1 cellular context compared by ENCODE assay signal in the genomic region with DNA sequence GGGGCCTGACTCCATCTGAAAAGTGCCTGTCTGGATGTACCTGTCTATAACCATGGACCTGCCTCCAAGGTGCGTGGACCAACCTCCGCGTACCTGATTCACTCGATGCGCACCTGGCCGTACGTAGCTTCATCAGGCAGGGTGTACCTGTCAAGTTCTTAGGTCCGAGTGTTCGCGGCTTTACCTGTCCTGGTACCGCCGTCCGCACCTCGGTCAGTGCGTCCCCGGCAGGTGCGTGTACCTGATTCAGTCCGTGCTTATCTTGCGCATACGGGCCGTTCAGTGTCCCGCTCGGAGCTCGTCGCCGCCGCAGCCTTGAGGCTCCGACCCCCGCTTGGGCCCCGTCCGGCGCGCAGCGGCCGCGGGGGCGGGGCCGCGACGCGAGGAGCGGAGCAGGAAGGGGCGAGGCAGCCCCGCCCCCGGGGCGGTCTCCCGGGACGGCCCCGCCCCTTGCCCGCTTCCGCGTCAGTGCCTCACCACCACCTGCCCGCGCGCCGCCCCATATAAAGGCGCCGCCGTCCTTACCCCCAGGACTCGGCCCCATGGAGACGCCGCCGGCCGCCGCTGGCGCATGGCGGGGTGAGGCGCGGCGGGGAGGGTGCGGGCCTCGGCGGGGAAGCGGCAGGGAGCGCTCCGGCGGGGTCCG.
A peak's percentile ranks its signal among the peaks of the same experiment; 100 is the strongest.
TF ChIP-seq lines count a peak whose summit lies in the region.

Gene ZC3H12A, plus strand, starts transcription at position 530 of the 646 bp plus-strand sequence. CDS start 917 bp downstream, outside the sequence.

TF ChIP-seq in K562, 482 proteins besides CTCF, POLR2A, EP300 and RAD21 (continued from another document and continues in another):
- TF ChIP-seq, protein P1, sequence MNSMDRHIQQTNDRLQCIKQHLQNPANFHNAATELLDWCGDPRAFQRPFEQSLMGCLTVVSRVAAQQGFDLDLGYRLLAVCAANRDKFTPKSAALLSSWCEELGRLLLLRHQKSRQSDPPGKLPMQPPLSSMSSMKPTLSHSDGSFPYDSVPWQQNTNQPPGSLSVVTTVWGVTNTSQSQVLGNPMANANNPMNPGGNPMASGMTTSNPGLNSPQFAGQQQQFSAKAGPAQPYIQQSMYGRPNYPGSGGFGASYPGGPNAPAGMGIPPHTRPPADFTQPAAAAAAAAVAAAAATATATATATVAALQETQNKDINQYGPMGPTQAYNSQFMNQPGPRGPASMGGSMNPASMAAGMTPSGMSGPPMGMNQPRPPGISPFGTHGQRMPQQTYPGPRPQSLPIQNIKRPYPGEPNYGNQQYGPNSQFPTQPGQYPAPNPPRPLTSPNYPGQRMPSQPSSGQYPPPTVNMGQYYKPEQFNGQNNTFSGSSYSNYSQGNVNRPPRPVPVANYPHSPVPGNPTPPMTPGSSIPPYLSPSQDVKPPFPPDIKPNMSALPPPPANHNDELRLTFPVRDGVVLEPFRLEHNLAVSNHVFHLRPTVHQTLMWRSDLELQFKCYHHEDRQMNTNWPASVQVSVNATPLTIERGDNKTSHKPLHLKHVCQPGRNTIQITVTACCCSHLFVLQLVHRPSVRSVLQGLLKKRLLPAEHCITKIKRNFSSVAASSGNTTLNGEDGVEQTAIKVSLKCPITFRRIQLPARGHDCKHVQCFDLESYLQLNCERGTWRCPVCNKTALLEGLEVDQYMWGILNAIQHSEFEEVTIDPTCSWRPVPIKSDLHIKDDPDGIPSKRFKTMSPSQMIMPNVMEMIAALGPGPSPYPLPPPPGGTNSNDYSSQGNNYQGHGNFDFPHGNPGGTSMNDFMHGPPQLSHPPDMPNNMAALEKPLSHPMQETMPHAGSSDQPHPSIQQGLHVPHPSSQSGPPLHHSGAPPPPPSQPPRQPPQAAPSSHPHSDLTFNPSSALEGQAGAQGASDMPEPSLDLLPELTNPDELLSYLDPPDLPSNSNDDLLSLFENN (IDR thresholded peaks at IDR 0.05; ENCODE audit: low read depth in 2 of 2, low read length in 2 of 2), result peak in 1 of 2 experiments; percentile 58; a peak in 1 of 4 replicates
- peak; percentile 99 for TF ChIP-seq RBFOX2 (IDR thresholded peaks at IDR 0.05; ENCODE audit: low read depth, low read length)
- TF ChIP-seq CREBBP (IDR thresholded peaks at IDR 0.05; ENCODE audit: low read depth, low read length), result no peak
- peak; percentile 84 for TF ChIP-seq GTF2E2 (tag; IDR thresholded peaks at IDR 0.05)
- TF ChIP-seq ZNF239 (CRISPR knock-in tag; IDR thresholded peaks at IDR 0.05), result 0 out of 2 replicates have a peak, but pooled peaks have one; percentile 34
- 0 out of 2 replicates have a peak, but pooled peaks have one; percentile 8 for TF ChIP-seq DPF2 (IDR thresholded peaks at IDR 0.05)
- TF ChIP-seq KLF1 (tag; IDR thresholded peaks at IDR 0.05), result peak; percentile 63; the same call in 1 of the 2 replicates
- TF ChIP-seq MAZ (CRISPR knock-in tag; conservative IDR thresholded peaks at IDR 0.05 in 1 of 2, IDR thresholded peaks at IDR 0.05 in 1 of 2), result peak; percentile 76 to 97; a peak in 3 of 4 replicates
- peak in 1 of 2 experiments; percentile 63; a peak in 1 of 4 replicates for TF ChIP-seq SRF (CRISPR knock-in tag; IDR thresholded peaks at IDR 0.05)
- TF ChIP-seq, protein P2, sequence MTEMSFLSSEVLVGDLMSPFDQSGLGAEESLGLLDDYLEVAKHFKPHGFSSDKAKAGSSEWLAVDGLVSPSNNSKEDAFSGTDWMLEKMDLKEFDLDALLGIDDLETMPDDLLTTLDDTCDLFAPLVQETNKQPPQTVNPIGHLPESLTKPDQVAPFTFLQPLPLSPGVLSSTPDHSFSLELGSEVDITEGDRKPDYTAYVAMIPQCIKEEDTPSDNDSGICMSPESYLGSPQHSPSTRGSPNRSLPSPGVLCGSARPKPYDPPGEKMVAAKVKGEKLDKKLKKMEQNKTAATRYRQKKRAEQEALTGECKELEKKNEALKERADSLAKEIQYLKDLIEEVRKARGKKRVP (CRISPR knock-in tag; IDR thresholded peaks at IDR 0.05), result no peak
- TF ChIP-seq ZNF76 (CRISPR knock-in tag; IDR thresholded peaks at IDR 0.05; ENCODE audit: borderline replicate concordance), result no peak
- TF ChIP-seq, protein P3, sequence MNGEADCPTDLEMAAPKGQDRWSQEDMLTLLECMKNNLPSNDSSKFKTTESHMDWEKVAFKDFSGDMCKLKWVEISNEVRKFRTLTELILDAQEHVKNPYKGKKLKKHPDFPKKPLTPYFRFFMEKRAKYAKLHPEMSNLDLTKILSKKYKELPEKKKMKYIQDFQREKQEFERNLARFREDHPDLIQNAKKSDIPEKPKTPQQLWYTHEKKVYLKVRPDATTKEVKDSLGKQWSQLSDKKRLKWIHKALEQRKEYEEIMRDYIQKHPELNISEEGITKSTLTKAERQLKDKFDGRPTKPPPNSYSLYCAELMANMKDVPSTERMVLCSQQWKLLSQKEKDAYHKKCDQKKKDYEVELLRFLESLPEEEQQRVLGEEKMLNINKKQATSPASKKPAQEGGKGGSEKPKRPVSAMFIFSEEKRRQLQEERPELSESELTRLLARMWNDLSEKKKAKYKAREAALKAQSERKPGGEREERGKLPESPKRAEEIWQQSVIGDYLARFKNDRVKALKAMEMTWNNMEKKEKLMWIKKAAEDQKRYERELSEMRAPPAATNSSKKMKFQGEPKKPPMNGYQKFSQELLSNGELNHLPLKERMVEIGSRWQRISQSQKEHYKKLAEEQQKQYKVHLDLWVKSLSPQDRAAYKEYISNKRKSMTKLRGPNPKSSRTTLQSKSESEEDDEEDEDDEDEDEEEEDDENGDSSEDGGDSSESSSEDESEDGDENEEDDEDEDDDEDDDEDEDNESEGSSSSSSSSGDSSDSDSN (IDR thresholded peaks at IDR 0.05; ENCODE audit: borderline replicate concordance in 1 of 2, low read depth in 2 of 2, low read length in 2 of 2), result peak in 1 of 2 experiments; percentile 34; a peak in 2 of 4 replicates
- TF ChIP-seq FIP1L1 (IDR thresholded peaks at IDR 0.05; ENCODE audit: low read depth, low read length, poor library complexity, severe bottlenecking), result peak; percentile 89
- TF ChIP-seq, protein P4, sequence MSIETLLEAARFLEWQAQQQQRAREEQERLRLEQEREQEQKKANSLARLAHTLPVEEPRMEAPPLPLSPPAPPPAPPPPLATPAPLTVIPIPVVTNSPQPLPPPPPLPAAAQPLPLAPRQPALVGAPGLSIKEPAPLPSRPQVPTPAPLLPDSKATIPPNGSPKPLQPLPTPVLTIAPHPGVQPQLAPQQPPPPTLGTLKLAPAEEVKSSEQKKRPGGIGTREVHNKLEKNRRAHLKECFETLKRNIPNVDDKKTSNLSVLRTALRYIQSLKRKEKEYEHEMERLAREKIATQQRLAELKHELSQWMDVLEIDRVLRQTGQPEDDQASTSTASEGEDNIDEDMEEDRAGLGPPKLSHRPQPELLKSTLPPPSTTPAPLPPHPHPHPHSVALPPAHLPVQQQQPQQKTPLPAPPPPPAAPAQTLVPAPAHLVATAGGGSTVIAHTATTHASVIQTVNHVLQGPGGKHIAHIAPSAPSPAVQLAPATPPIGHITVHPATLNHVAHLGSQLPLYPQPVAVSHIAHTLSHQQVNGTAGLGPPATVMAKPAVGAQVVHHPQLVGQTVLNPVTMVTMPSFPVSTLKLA (conservative IDR thresholded peaks at IDR 0.05), result peak in 1 of 2 experiments; percentile 48; a peak in 2 of 4 replicates
- 0 out of 2 replicates have a peak, but pooled peaks have one; percentile 31 for TF ChIP-seq SRSF1 (IDR thresholded peaks at IDR 0.05; ENCODE audit: low read depth, low read length)
- TF ChIP-seq SRSF3 (IDR thresholded peaks at IDR 0.05; ENCODE audit: insufficient read depth, low read length), result no peak
- peak; percentile 98 for TF ChIP-seq MTA3 (IDR thresholded peaks at IDR 0.05; ENCODE audit: borderline replicate concordance)
- TF ChIP-seq NCOA2 (IDR thresholded peaks at IDR 0.05; ENCODE audit: partially characterized antibody in 2 of 2), result no peak
- TF ChIP-seq, protein P5, sequence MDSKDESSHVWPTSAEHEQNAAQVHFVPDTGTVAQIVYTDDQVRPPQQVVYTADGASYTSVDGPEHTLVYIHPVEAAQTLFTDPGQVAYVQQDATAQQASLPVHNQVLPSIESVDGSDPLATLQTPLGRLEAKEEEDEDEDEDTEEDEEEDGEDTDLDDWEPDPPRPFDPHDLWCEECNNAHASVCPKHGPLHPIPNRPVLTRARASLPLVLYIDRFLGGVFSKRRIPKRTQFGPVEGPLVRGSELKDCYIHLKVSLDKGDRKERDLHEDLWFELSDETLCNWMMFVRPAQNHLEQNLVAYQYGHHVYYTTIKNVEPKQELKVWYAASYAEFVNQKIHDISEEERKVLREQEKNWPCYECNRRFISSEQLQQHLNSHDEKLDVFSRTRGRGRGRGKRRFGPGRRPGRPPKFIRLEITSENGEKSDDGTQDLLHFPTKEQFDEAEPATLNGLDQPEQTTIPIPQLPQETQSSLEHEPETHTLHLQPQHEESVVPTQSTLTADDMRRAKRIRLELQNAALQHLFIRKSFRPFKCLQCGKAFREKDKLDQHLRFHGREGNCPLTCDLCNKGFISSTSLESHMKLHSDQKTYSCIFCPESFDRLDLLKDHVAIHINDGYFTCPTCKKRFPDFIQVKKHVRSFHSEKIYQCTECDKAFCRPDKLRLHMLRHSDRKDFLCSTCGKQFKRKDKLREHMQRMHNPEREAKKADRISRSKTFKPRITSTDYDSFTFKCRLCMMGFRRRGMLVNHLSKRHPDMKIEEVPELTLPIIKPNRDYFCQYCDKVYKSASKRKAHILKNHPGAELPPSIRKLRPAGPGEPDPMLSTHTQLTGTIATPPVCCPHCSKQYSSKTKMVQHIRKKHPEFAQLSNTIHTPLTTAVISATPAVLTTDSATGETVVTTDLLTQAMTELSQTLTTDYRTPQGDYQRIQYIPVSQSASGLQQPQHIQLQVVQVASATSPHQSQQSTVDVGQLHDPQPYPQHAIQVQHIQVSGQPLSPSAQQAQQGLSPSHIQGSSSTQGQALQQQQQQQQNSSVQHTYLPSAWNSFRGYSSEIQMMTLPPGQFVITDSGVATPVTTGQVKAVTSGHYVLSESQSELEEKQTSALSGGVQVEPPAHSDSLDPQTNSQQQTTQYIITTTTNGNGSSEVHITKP (IDR thresholded peaks at IDR 0.05; ENCODE audit: partially characterized antibody), result peak; percentile 14
- no peak for TF ChIP-seq IRF9 (tag; IDR thresholded peaks at IDR 0.05)
- peak; percentile 72; the same call in 1 of the 2 replicates for TF ChIP-seq ZFX (CRISPR knock-in tag; IDR thresholded peaks at IDR 0.05)
- TF ChIP-seq VEZF1 (CRISPR knock-in tag; IDR thresholded peaks at IDR 0.05), result peak; percentile 89
- no peak for TF ChIP-seq ZNF143 (CRISPR knock-in tag; IDR thresholded peaks at IDR 0.05)
- TF ChIP-seq, protein P6, sequence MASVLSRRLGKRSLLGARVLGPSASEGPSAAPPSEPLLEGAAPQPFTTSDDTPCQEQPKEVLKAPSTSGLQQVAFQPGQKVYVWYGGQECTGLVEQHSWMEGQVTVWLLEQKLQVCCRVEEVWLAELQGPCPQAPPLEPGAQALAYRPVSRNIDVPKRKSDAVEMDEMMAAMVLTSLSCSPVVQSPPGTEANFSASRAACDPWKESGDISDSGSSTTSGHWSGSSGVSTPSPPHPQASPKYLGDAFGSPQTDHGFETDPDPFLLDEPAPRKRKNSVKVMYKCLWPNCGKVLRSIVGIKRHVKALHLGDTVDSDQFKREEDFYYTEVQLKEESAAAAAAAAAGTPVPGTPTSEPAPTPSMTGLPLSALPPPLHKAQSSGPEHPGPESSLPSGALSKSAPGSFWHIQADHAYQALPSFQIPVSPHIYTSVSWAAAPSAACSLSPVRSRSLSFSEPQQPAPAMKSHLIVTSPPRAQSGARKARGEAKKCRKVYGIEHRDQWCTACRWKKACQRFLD (CRISPR knock-in tag; IDR thresholded peaks at IDR 0.05), result 0 out of 2 replicates have a peak, but pooled peaks have one; percentile 48
- 0 out of 4 replicates have a peak, but pooled peaks of 1 of the 2 experiments have one; percentile 13 for TF ChIP-seq RCOR1 (IDR thresholded peaks at IDR 0.05; ENCODE audit: borderline replicate concordance in 1 of 2, low read depth in 2 of 2, low read length in 2 of 2)
- TF ChIP-seq CCNT2 (IDR thresholded peaks at IDR 0.05; ENCODE audit: borderline replicate concordance, extremely low read depth, insufficient read length, low read depth, low read length), result peak; percentile 73
- TF ChIP-seq, protein P7, sequence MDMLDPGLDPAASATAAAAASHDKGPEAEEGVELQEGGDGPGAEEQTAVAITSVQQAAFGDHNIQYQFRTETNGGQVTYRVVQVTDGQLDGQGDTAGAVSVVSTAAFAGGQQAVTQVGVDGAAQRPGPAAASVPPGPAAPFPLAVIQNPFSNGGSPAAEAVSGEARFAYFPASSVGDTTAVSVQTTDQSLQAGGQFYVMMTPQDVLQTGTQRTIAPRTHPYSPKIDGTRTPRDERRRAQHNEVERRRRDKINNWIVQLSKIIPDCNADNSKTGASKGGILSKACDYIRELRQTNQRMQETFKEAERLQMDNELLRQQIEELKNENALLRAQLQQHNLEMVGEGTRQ (CRISPR knock-in tag; IDR thresholded peaks at IDR 0.05), result 0 out of 2 replicates have a peak, but pooled peaks have one; percentile 13
- TF ChIP-seq SMAD1 (IDR thresholded peaks at IDR 0.05; ENCODE audit: low read depth, low read length, partially characterized antibody), result peak; percentile 42
- TF ChIP-seq POLR2AphosphoS5 (IDR thresholded peaks at IDR 0.05; ENCODE audit: control insufficient read depth, insufficient read depth, low read depth, low read length), result peak; percentile 98
- TF ChIP-seq MYNN (IDR thresholded peaks at IDR 0.05), result 0 out of 2 replicates have a peak, but pooled peaks have one; percentile 35
- no peak for TF ChIP-seq MYNN (CRISPR knock-in tag; IDR thresholded peaks at IDR 0.05)
- peak; percentile 12 for TF ChIP-seq PHF20 (IDR thresholded peaks at IDR 0.05; ENCODE audit: partially characterized antibody)
- TF ChIP-seq PML (IDR thresholded peaks at IDR 0.05; ENCODE audit: low read length), result peak; percentile 71
- TF ChIP-seq, protein P8, sequence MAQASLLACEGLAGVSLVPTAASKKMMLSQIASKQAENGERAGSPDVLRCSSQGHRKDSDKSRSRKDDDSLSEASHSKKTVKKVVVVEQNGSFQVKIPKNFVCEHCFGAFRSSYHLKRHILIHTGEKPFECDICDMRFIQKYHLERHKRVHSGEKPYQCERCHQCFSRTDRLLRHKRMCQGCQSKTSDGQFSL (CRISPR knock-in tag; IDR thresholded peaks at IDR 0.05), result 0 out of 2 replicates have a peak, but pooled peaks have one; percentile 38
- TF ChIP-seq, protein P8 (tag; IDR thresholded peaks at IDR 0.05), result no peak
- TF ChIP-seq ZNF146 (CRISPR knock-in tag; IDR thresholded peaks at IDR 0.05; ENCODE audit: unreplicated experiment), result no peak
